8 cellular contexts compared by ENCODE assay signal in the genomic region with DNA sequence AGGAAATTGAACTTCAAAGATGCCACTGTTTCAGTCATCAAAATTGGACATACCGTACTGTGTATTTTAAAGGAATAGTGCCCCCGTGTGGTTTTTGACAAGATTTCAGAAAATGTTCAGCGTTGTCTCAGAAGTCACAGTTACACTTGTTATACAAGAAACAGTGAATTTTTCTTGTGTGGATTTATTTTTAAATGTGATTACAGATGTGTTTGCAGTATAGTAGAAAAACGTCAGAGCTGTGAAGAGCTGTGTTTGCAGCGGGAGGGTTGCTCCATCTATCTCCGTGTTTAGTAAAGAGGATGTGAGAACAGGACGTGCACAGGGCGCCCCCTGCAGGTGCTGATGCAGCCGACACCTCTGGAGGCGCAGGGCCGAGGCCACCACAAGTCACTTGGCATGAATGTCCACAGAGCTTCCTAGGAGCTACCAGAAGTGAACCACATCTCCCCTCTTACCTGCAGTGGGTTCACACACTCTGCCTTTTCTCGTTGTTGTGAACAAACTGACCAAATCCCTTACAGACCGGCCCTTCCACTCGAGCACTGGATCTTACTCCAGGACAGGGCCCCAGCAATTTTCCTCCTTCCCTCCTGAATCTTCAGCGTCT.
DNase-seq lines count a peak whose midpoint lies in the region; ATAC-seq, FAIRE-seq and TF ChIP-seq lines count a peak whose summit lies in the region.

No MANE protein-coding gene starts in this region.

- peaks cover 2% of the 10 kb centered on the region; the same call in 1 of the 2 replicates for H3K27me3 Mint-ChIP-seq in WTC11 (ENCODE audit: low read depth)

- no peak overlapping the region for H3K27ac ChIP-seq in caudate nucleus (ENCODE audit: low read depth, low read length)
- H3K27ac ChIP-seq in kidney (ENCODE audit: low read depth in 2 of 2, low read length in 2 of 2) = no peak overlapping the region

- POLR2A ChIA-PET in WTC11 (lab: Charles Lee) = no interaction called here

- H3K36me3 Mint-ChIP-seq in WTC11 = no peaks in the 10 kb centered on the region; the same call in 1 of the 2 replicates

- H3K9me3 Mint-ChIP-seq in WTC11 = peaks cover 4% of the 10 kb centered on the region

- H3K4me3 ChIP-seq in AG10803 (ENCODE audit: low read length) = peak overlapping the region; percentile 36
- peak overlapping the region; percentile 54 to 59 for H3K4me3 ChIP-seq in kidney (ENCODE audit: low read length in 2 of 2)

- peaks cover 0 to 7% of the 10 kb centered on the region in 2 donors for H3K4me1 ChIP-seq in kidney (ENCODE audit: control insufficient read depth in 1 of 2, insufficient read depth in 1 of 2, low read depth in 1 of 2, low read length in 2 of 2)

- peak; percentile 79 for FAIRE-seq in kidney (lab: Jason Lieb, UNC)

- CTCF ChIA-PET in WTC11 (lab: Charles Lee) = interaction anchor here (0.6 to 4.4 kb wide), 73 partner anchors 9 to 623 kb away, joined by 3 to 56 read pairs (median 4); a partner anchor contains a TSS

- no peak overlapping the region for H3K9ac ChIP-seq in kidney (ENCODE audit: low read length in 2 of 2)

- H3K27ac Mint-ChIP-seq in WTC11 = no peak overlapping the region

- no peaks in the 10 kb centered on the region for H3K4me1 Mint-ChIP-seq in WTC11

- H3K4me3 Mint-ChIP-seq in WTC11 = peak overlapping the region; percentile 66

- ATAC-seq in GM18873 (IDR thresholded peaks at IDR 0.05; ENCODE audit: low FRiP score, unreplicated experiment) (peak; percentile 94), HG03139 (IDR thresholded peaks at IDR 0.05; ENCODE audit: unreplicated experiment) (peak; percentile 87), WTC11 (peak; percentile 97)

- TF ChIP-seq CTCF in AG10803 (conservative IDR thresholded peaks at IDR 0.05; ENCODE audit: low read length) (peak; percentile 84), WTC11 (IDR thresholded peaks at IDR 0.05) (peak; percentile 97), kidney (IDR thresholded peaks at IDR 0.05; ENCODE audit: borderline replicate concordance, extremely low read depth, insufficient read depth) (peak; percentile 83)

- no peaks in the 10 kb centered on the region for H3K36me3 ChIP-seq in kidney (ENCODE audit: control insufficient read depth in 1 of 2, insufficient read depth in 2 of 2, low read length in 2 of 2)

- peak; percentile 65 for DNase-seq in AG10803 (ENCODE audit: low read depth)
- peak; percentile 64 for DNase-seq in NCI-H2196 treated with DMSO at 0.1 percent for 48 hours (lab: John Stamatoyannopoulos, UW; ENCODE audit: unreplicated experiment)
- peak; percentile 86 for DNase-seq in WTC11 (ENCODE audit: low spot score)
- DNase-seq in caudate nucleus (lab: John Stamatoyannopoulos, UW) = peak in 58 of 61 donors; percentile 5 to 85 (median 60)
- DNase-seq in kidney = peak; percentile 90
- DNase-seq in stimulated activated CD4-positive, alpha-beta T cell treated with anti-CD3 and anti-CD28 coated beads, Interleukin-1b, Interleukin-23, amount 100 ng/mL, for 24 hours (ENCODE audit: low read depth in 4 of 4, low spot score in 1 of 4) = peak; percentile 51 to 72 (median 68)

- no peaks in the 10 kb centered on the region for H3K9me3 ChIP-seq in kidney (ENCODE audit: control insufficient read depth in 1 of 2, low read length in 2 of 2)

- intact Hi-C loops in kidney (cut with DNase I) = no loop called here

TF ChIP-seq in WTC11, 78 proteins besides CTCF, POLR2A, EP300 and RAD21:
- TF ChIP-seq OVOL2 (CRISPR knock-in tag; IDR thresholded peaks at IDR 0.05; ENCODE audit: borderline replicate concordance) (no peak), GABPB1 (CRISPR knock-in tag; IDR thresholded peaks at IDR 0.05) (0 out of 2 replicates have a peak, but pooled peaks have one; percentile 20)
- TF ChIP-seq, protein P1, sequence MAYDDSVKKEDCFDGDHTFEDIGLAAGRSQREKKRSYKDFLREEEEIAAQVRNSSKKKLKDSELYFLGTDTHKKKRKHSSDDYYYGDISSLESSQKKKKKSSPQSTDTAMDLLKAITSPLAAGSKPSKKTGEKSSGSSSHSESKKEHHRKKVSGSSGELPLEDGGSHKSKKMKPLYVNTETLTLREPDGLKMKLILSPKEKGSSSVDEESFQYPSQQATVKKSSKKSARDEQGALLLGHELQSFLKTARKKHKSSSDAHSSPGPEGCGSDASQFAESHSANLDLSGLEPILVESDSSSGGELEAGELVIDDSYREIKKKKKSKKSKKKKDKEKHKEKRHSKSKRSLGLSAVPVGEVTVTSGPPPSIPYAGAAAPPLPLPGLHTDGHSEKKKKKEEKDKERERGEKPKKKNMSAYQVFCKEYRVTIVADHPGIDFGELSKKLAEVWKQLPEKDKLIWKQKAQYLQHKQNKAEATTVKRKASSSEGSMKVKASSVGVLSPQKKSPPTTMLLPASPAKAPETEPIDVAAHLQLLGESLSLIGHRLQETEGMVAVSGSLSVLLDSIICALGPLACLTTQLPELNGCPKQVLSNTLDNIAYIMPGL (CRISPR knock-in tag; IDR thresholded peaks at IDR 0.05) = 0 out of 2 replicates have a peak, but pooled peaks have one; percentile 41
TF ChIP-seq in WTC11: peak in this region for 2.
